ENCODE assay signal across 19 cellular contexts in genomic region chr6:118134257-118134656, GRCh38.
"Had no signal": no experiment of that assay in that cellular context is flagged by ENCODE, and none has a peak within 500 bp of the region (broad histone marks: within the 10 kb centered on the region; RNA-seq: fewer than 3 reads in every experiment).

No MANE protein-coding gene starts in this region.

- H3K27me3 Mint-ChIP-seq: progenitor cell of endocrine pancreas had no signal

- H3K4me1 Mint-ChIP-seq: naive thymus-derived CD8-positive, alpha-beta T cell had no signal

- H3K27ac Mint-ChIP-seq: naive thymus-derived CD8-positive, alpha-beta T cell; progenitor cell of endocrine pancreas had no signal

- ATAC-seq: esophagus mucosa; gastroesophageal sphincter; left ventricle myocardium superior; naive thymus-derived CD8-positive, alpha-beta T cell; pancreas; right cardiac atrium had no signal

- H3K27ac ChIP-seq: pancreas, thyroid gland had no signal

- H3K36me3 ChIP-seq: gastroesophageal sphincter, pancreas, thyroid gland had no signal

- H3K4me3 Mint-ChIP-seq: naive thymus-derived CD8-positive, alpha-beta T cell; neural crest cell had no signal

- DNase-seq: central memory CD4-positive, alpha-beta T cell; cortex of kidney; dorsolateral prefrontal cortex; effector CD8-positive, alpha-beta T cell; glutamatergic neuron; islet precursor cell; left ventricle myocardium superior; mammary epithelial cell; naive thymus-derived CD8-positive, alpha-beta T cell; pancreas; right cardiac atrium; stimulated activated CD4-positive, alpha-beta T cell treated with anti-CD3 and anti-CD28 coated beads, Interleukin-2, amount 100 ng/mL, for 48 hours; stimulated activated naive CD4-positive, alpha-beta T cell treated with Interleukin-2 at 50 U/mL for 16 hours; thyroid gland had no signal

- H3K27me3 ChIP-seq: dorsolateral prefrontal cortex, gastroesophageal sphincter, pancreas, thyroid gland had no signal

- H3K4me1 ChIP-seq: pancreas, thyroid gland had no signal

- H3K4me3 ChIP-seq: dorsolateral prefrontal cortex, gastroesophageal sphincter, pancreas, smooth muscle cell, thyroid gland had no signal

- H3K36me3 Mint-ChIP-seq: naive thymus-derived CD8-positive, alpha-beta T cell had no signal

- H3K9me3 ChIP-seq: gastroesophageal sphincter, pancreas, thyroid gland had no signal
